In the genomic region with DNA sequence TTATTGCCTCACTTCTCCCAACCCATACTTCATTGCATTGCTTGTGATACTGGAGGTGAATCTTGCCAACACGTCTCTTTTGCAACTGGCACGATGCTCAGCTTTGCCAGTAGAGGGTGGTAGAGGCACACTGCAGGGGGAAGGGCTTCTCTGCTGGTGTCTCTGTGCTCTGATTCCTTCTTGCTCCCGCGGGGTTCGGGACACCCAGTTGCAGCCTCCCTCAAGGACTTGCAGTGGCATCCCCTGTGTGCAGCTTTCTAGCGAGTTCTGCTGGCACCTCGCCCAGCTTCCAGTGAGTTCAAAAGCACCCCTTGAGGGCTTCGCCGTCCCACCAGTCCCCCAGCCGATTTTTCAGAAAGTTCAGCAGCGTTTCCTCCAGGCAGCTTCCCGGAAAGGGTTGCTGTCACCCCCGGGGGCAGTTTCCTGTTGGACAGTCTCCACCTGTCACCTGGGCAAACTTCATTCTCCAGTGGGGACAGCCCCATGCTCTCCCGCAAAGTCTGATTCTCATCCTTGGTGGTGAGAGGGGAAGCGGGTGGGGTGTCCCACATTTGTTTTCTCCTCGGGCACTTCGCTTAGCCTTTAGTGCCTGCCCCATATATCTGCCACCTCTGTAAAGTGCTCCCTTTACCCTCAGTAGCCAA, we compare ENCODE assay signal across 8 cellular contexts. TPM values are rescaled to one million over a fixed set of nuclear protein-coding genes. Genes with fewer than 3 reads are reported as not detected.
DNase-seq lines count a peak whose midpoint lies in the region; ATAC-seq lines count a peak whose summit lies in the region.

No MANE protein-coding gene starts in this region.

- peak; percentile 92 for ATAC-seq in GM18867 (IDR thresholded peaks at IDR 0.05; ENCODE audit: unreplicated experiment)
- ATAC-seq in HG03280 (IDR thresholded peaks at IDR 0.05; ENCODE audit: unreplicated experiment) = peak; percentile 82

- peaks cover 25% of the 10 kb centered on the region for H3K4me1 Mint-ChIP-seq in dendritic cell treated with granulocyte-macrophage colony-stimulating factor and Interleukin-4, amounts not matched to agents 40 ng/mL and 50 ng/mL, for 4 days (ENCODE audit: low read depth)

- peaks cover 26% of the 10 kb centered on the region for H3K27me3 Mint-ChIP-seq in dendritic cell treated with granulocyte-macrophage colony-stimulating factor and Interleukin-4, amounts not matched to agents 40 ng/mL and 50 ng/mL, for 4 days

- peak overlapping the region; percentile 68 for H3K4me3 Mint-ChIP-seq in dendritic cell treated with granulocyte-macrophage colony-stimulating factor and Interleukin-4, amounts not matched to agents 40 ng/mL and 50 ng/mL, for 4 days

- DNase-seq in AG08395 (ENCODE audit: low spot score) = peak; percentile 77
- DNase-seq in NCI-H510A (lab: John Stamatoyannopoulos, UW) = peak; percentile 12
- DNase-seq in activated CD4-positive, alpha-beta T cell treated with anti-CD3 and anti-CD28 coated beads for 4 hours = peak; percentile 60 to 62
- DNase-seq in lung microvascular endothelial cell (ENCODE audit: low read depth in 2 of 2) = peak; percentile 65 to 70
- peak; percentile 5 for DNase-seq in stimulated activated CD8-positive, alpha-beta memory T cell treated with anti-CD3 and anti-CD28 coated beads, Interleukin-15, amount 100 ng/mL, for 24 hours (ENCODE audit: low read depth)

- H3K36me3 Mint-ChIP-seq in dendritic cell treated with granulocyte-macrophage colony-stimulating factor and Interleukin-4, amounts not matched to agents 40 ng/mL and 50 ng/mL, for 4 days (ENCODE audit: low read depth) = no peaks in the 10 kb centered on the region

- no peaks in the 10 kb centered on the region for H3K9me3 Mint-ChIP-seq in dendritic cell treated with granulocyte-macrophage colony-stimulating factor and Interleukin-4, amounts not matched to agents 40 ng/mL and 50 ng/mL, for 4 days

- intact Hi-C loops in dendritic cell treated with granulocyte-macrophage colony-stimulating factor and Interleukin-4, amounts not matched to agents 40 ng/mL and 50 ng/mL, for 4 days (cut with micrococcal nuclease) = loop anchor here (1.0 kb wide), 2 partner anchors 125 to 243 kb away; no protein-coding TSS in a partner anchor

- H3K27ac Mint-ChIP-seq in dendritic cell treated with granulocyte-macrophage colony-stimulating factor and Interleukin-4, amounts not matched to agents 40 ng/mL and 50 ng/mL, for 4 days = no peak overlapping the region

RNA-seq across cellular contexts. Expression of gene EN1, which starts 35.4 kb away (rescaled TPM):
- total RNA-seq in lung microvascular endothelial cell = not detected in 2 replicates

RNA-seq across cellular contexts. Expression of gene MARCO, which starts 59.2 kb away (rescaled TPM):
- total RNA-seq in lung microvascular endothelial cell = not detected in 2 replicates

Comparison
In these comparisons a context has a peak if more than half of its experiments do, and no peak if none do; other contexts are left out.
1. Peak in every context shown above with its lines: DNase-seq and ATAC-seq.
2. DNase-seq: peak in every context shown above with its lines; median percentile 77 in AG08395; 68 in lung microvascular endothelial cell; 61 in activated CD4-positive, alpha-beta T cell treated with anti-CD3 and anti-CD28 coated beads for 4 hours; 12 in NCI-H510A; 5 in stimulated activated CD8-positive, alpha-beta memory T cell treated with anti-CD3 and anti-CD28 coated beads, Interleukin-15, amount 100 ng/mL, for 24 hours.